Comparison of ENCODE assay signal across 9 cellular contexts in genomic region chr3:16374047-16375019, GRCh38.
DNase-seq lines count a peak whose midpoint lies in the region; ATAC-seq and TF ChIP-seq lines count a peak whose summit lies in the region.
"Had no signal": no experiment of that assay in that cellular context is flagged by ENCODE, and none has a peak within 500 bp of the region (broad histone marks: within the 10 kb centered on the region; RNA-seq: fewer than 3 reads in every experiment).

No MANE protein-coding gene starts in this region.

- peak overlapping the region; percentile 60 for H3K9ac ChIP-seq in SU-DHL-6 (ENCODE audit: low read length)

- DNase-seq in Ammon's horn (ENCODE audit: low spot score) (peak; percentile 54), heart left ventricle (no peak), NCI-H128 (lab: John Stamatoyannopoulos, UW; ENCODE audit: unreplicated experiment) (no peak), BE2C (no peak), activated gamma-delta T cell (lab: John Stamatoyannopoulos, UW) (no peak)

- WGBS in heart left ventricle, 4 donors: 52 to 79% (median 63%) methylated on average over 18 of the region's 18 CpGs

- H3K4me1 ChIP-seq in heart left ventricle: peaks cover 27 to 96% (median 77%) of the 10 kb centered on the region in 12 donors
- no peaks in the 10 kb centered on the region for H3K4me1 ChIP-seq in BE2C

- H2AFZ ChIP-seq in SU-DHL-6 (ENCODE audit: low read depth, low read length, severe bottlenecking): no peak overlapping the region

- H4K20me1 ChIP-seq in SU-DHL-6 (ENCODE audit: low read depth, low read length): no peaks in the 10 kb centered on the region

- no peaks in the 10 kb centered on the region for H3K9me2 ChIP-seq in SU-DHL-6 (replicated peaks; ENCODE audit: insufficient read depth, low read length)

- intact Hi-C loops in heart left ventricle (cut with DNase I): loop anchor here in 5 of 10 donors (5.0 to 10.0 kb wide), 5 partner anchors 87 to 140 kb away; partner anchors contain the start of gene RFTN1 (in 5 of the 5)

- peak overlapping the region; percentile 59 for H3K4me2 ChIP-seq in SU-DHL-6 (ENCODE audit: low read depth, low read length, poor library complexity, severe bottlenecking)

- no peaks in the 10 kb centered on the region for H3K9me3 ChIP-seq in SU-DHL-6 (ENCODE audit: insufficient read depth, low read length)
- H3K9me3 ChIP-seq in heart left ventricle: no peaks in the 10 kb centered on the region
- no peaks in the 10 kb centered on the region for H3K9me3 ChIP-seq in BE2C

- H3K4me3 ChIP-seq in SU-DHL-6 (ENCODE audit: insufficient read depth, low read length, poor library complexity, severe bottlenecking): peak overlapping the region; percentile 1
- no peak overlapping the region for H3K4me3 ChIP-seq in heart left ventricle
- no peak overlapping the region for H3K4me3 ChIP-seq in BE2C (ENCODE audit: low read depth, low read length)
- H3K4me3 ChIP-seq: K562 had no signal

- H3K27me3 ChIP-seq in SU-DHL-6 (ENCODE audit: low read length) (no peaks in the 10 kb centered on the region), heart left ventricle (no peaks in the 10 kb centered on the region), BE2C (no peaks in the 10 kb centered on the region)

- peak overlapping the region; percentile 97 for H3K27ac ChIP-seq in SU-DHL-6 (ENCODE audit: low read depth, low read length)
- peak overlapping the region in 10 of 12 donors; percentile 23 to 78 (median 70) for H3K27ac ChIP-seq in heart left ventricle

- peaks cover 86% of the 10 kb centered on the region for H3K79me2 ChIP-seq in SU-DHL-6 (ENCODE audit: insufficient read depth, low read length)

- no peak for TF ChIP-seq POLR2A in heart left ventricle (IDR thresholded peaks at IDR 0.05)

- H3K36me3 ChIP-seq in SU-DHL-6 (ENCODE audit: low read length) (peaks cover 22% of the 10 kb centered on the region), heart left ventricle (peaks cover 0 to 30% (median 9%) of the 10 kb centered on the region in 9 donors), BE2C (no peaks in the 10 kb centered on the region)

- H3F3A ChIP-seq in SU-DHL-6 (ENCODE audit: insufficient read depth): peaks cover 76% of the 10 kb centered on the region

- ATAC-seq in GM19463 (IDR thresholded peaks at IDR 0.05; ENCODE audit: unreplicated experiment): peak; percentile 28
- ATAC-seq in heart left ventricle: no peak
- no peak for ATAC-seq in GM18873 (IDR thresholded peaks at IDR 0.05; ENCODE audit: low FRiP score, unreplicated experiment)
- ATAC-seq: K562 had no signal

- TF ChIP-seq CTCF in SU-DHL-6 (IDR thresholded peaks at IDR 0.05; ENCODE audit: insufficient read depth, low read length, poor library complexity, severe bottlenecking) (no peak), heart left ventricle (IDR thresholded peaks at IDR 0.05) (no peak), BE2C (IDR thresholded peaks at IDR 0.05; ENCODE audit: low read depth, low read length) (no peak)
